ENCODE assay signal across 8 cellular contexts in genomic region chr11:59207988-59208432, GRCh38. TPM values are rescaled to one million over a fixed set of nuclear protein-coding genes. Genes with fewer than 3 reads are reported as not detected.
DNase-seq lines count a peak whose midpoint lies in the region; ATAC-seq and TF ChIP-seq lines count a peak whose summit lies in the region.

No MANE protein-coding gene starts in this region.

- H3K27me3 ChIP-seq in CD8-positive, alpha-beta T cell (ENCODE audit: insufficient read depth, low read length), result no peaks in the 10 kb centered on the region

- POLR2A ChIA-PET in CD8-positive, alpha-beta T cell (lab: Charles Lee), result no interaction called here

- H3K27ac Mint-ChIP-seq in CD8-positive, alpha-beta T cell, result no peak overlapping the region
- peak overlapping the region; percentile 71 for H3K27ac Mint-ChIP-seq in activated T-helper 17 cell treated with anti-CD3 and anti-CD28 coated beads, Interleukin-2, amount 50 U/mL, for 72 hours
- H3K27ac Mint-ChIP-seq in glutamatergic neuron (ENCODE audit: unreplicated experiment), result no peak overlapping the region

- intact Hi-C loops in CD8-positive, alpha-beta T cell (cut with DNase I, micrococcal nuclease), result loop anchor here (1.0 to 2.0 kb wide), 2 partner anchors 37 to 77 kb away; no protein-coding TSS in a partner anchor
- intact Hi-C loops in posterior vena cava (cut with DNase I), result loop anchor here (5.0 to 10.0 kb wide), 2 partner anchors 36 to 77 kb away; partner anchors contain the start of gene DTX4 (in 1 of the 2)

- no peak overlapping the region for H3K27ac ChIP-seq in CD8-positive, alpha-beta T cell (ENCODE audit: low read depth, low read length)

- ATAC-seq in CD8-positive, alpha-beta T cell, result peak; percentile 69
- ATAC-seq in GM19023 (IDR thresholded peaks at IDR 0.05; ENCODE audit: unreplicated experiment), result peak; percentile 57
- peak; percentile 77 for ATAC-seq in HG03103 (IDR thresholded peaks at IDR 0.05; ENCODE audit: low read depth, unreplicated experiment)
- peak; percentile 83 for ATAC-seq in activated T-helper 17 cell treated with anti-CD3 and anti-CD28 coated beads, Interleukin-2, amount 50 U/mL, for 72 hours (replicated peaks)

- peaks cover 5% of the 10 kb centered on the region for H3K27me3 Mint-ChIP-seq in CD8-positive, alpha-beta T cell (ENCODE audit: low read depth)
- peaks cover 7% of the 10 kb centered on the region for H3K27me3 Mint-ChIP-seq in activated T-helper 17 cell treated with anti-CD3 and anti-CD28 coated beads, Interleukin-2, amount 50 U/mL, for 72 hours
- peaks cover 2% of the 10 kb centered on the region for H3K27me3 Mint-ChIP-seq in glutamatergic neuron (ENCODE audit: unreplicated experiment)

- peaks cover 15% of the 10 kb centered on the region for H3K4me1 ChIP-seq in CD8-positive, alpha-beta T cell (ENCODE audit: insufficient read depth, low read length)

- peak in 6 of 7 experiments; percentile 9 to 56 (median 21) for DNase-seq in CD8-positive, alpha-beta T cell
- DNase-seq in NCI-H69 (lab: John Stamatoyannopoulos, UW) (peak; percentile 52), glutamatergic neuron (peak; percentile 42), retina (peak; percentile 60), posterior vena cava (ENCODE audit: low spot score) (no peak)

- CTCF ChIA-PET in CD8-positive, alpha-beta T cell (lab: Charles Lee), result interaction anchor here (1.0 to 1.3 kb wide), 3 partner anchors 23 to 36 kb away, joined by 3 to 10 read pairs (median 3); partner anchors contain the start of gene DTX4

- no peaks in the 10 kb centered on the region for H3K36me3 ChIP-seq in CD8-positive, alpha-beta T cell (ENCODE audit: insufficient read depth, low read length)

- no peak overlapping the region for H3K4me3 ChIP-seq in CD8-positive, alpha-beta T cell (ENCODE audit: low read depth, low read length)

- H3K4me3 Mint-ChIP-seq in CD8-positive, alpha-beta T cell, result peak overlapping the region; percentile 19
- H3K4me3 Mint-ChIP-seq in activated T-helper 17 cell treated with anti-CD3 and anti-CD28 coated beads, Interleukin-2, amount 50 U/mL, for 72 hours, result peak overlapping the region; percentile 68
- no peak overlapping the region for H3K4me3 Mint-ChIP-seq in glutamatergic neuron (ENCODE audit: unreplicated experiment)

- H3K9me3 ChIP-seq in CD8-positive, alpha-beta T cell (ENCODE audit: low read length), result no peaks in the 10 kb centered on the region

- TF ChIP-seq CTCF in CD8-positive, alpha-beta T cell (IDR thresholded peaks at IDR 0.05), result peak; percentile 49
- TF ChIP-seq CTCF in glutamatergic neuron (IDR thresholded peaks at IDR 0.05; ENCODE audit: partially characterized antibody, unreplicated experiment), result peak; percentile 67

- H3K36me3 Mint-ChIP-seq in CD8-positive, alpha-beta T cell, result no peaks in the 10 kb centered on the region
- no peaks in the 10 kb centered on the region for H3K36me3 Mint-ChIP-seq in activated T-helper 17 cell treated with anti-CD3 and anti-CD28 coated beads, Interleukin-2, amount 50 U/mL, for 72 hours (ENCODE audit: low read depth)
- H3K36me3 Mint-ChIP-seq in glutamatergic neuron (ENCODE audit: unreplicated experiment), result no peaks in the 10 kb centered on the region

- H3K4me1 Mint-ChIP-seq in CD8-positive, alpha-beta T cell (ENCODE audit: low read depth), result peaks cover 16% of the 10 kb centered on the region
- peaks cover 29% of the 10 kb centered on the region for H3K4me1 Mint-ChIP-seq in activated T-helper 17 cell treated with anti-CD3 and anti-CD28 coated beads, Interleukin-2, amount 50 U/mL, for 72 hours
- H3K4me1 Mint-ChIP-seq in glutamatergic neuron (ENCODE audit: low read depth, unreplicated experiment), result no peaks in the 10 kb centered on the region

- no peaks in the 10 kb centered on the region for H3K9me3 Mint-ChIP-seq in CD8-positive, alpha-beta T cell
- H3K9me3 Mint-ChIP-seq in activated T-helper 17 cell treated with anti-CD3 and anti-CD28 coated beads, Interleukin-2, amount 50 U/mL, for 72 hours, result no peaks in the 10 kb centered on the region
- H3K9me3 Mint-ChIP-seq in glutamatergic neuron (ENCODE audit: unreplicated experiment), result no peaks in the 10 kb centered on the region

RNA-seq across cellular contexts. Expression of gene MPEG1, which starts 4.7 kb away (rescaled TPM):
- total RNA-seq in CD8-positive, alpha-beta T cell, result under 1 TPM; 0.64 to 0.65 TPM
- under 1 TPM in 1 of 2 donors, not detected in 1; 0.08 TPM for total RNA-seq in activated T-helper 17 cell treated with anti-CD3 and anti-CD28 coated beads, Interleukin-2, amount 50 U/mL, for 72 hours
- total RNA-seq in glutamatergic neuron (ENCODE audit: unreplicated experiment) (not detected), posterior vena cava (10 to 100 TPM; 20.4 to 44.8 TPM)

RNA-seq across cellular contexts. Expression of gene DTX4, which starts 36.1 kb away (rescaled TPM):
- total RNA-seq in CD8-positive, alpha-beta T cell, result under 1 TPM; 0.68 to 0.97 TPM
- total RNA-seq in activated T-helper 17 cell treated with anti-CD3 and anti-CD28 coated beads, Interleukin-2, amount 50 U/mL, for 72 hours, result under 1 TPM; 0.13 to 0.16 TPM
- 4.1 TPM for total RNA-seq in glutamatergic neuron (ENCODE audit: unreplicated experiment)
- 1 to 10 TPM; 1.9 to 2.0 TPM for total RNA-seq in posterior vena cava

Comparison
In these comparisons a context has a peak if more than half of its experiments do, and no peak if none do; other contexts are left out.
1. RNA of gene MPEG1, which starts 4.7 kb away (total RNA-seq): 20.4 to 44.8 TPM in posterior vena cava; 0.64 to 0.65 TPM in CD8-positive, alpha-beta T cell, 0.08 TPM in activated T-helper 17 cell treated with anti-CD3 and anti-CD28 coated beads, Interleukin-2, amount 50 U/mL, for 72 hours and not detected in glutamatergic neuron (single experiment); every median in the first group is over 10 times any median in the second.
2. Peak in every context shown above with its lines, with median percentiles within 50 percentile points of each other: ATAC-seq.